Comparison of ENCODE assay signal across 14 cellular contexts in the genomic region with DNA sequence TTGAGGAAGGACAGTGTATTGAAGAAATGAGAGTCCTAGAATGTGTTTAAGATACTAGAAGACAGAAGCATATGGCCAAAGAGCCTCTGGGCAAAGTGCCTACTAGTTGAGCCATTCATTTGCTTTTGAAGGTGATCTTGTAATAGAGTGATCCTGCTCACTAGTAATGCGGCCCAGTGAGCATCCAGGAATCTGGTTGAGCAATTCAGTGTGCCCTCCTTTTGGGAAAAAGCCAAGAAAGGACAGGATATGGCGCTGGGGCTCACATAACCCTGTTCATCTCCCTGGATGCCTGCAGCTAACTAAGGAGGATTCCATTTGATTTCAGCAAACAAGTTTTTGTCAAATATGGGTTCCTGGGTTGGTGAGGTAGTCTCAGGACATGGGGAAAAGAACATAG. TPM values are rescaled to one million over a fixed set of nuclear protein-coding genes. Genes with fewer than 3 reads are reported as not detected.
DNase-seq lines count a peak whose midpoint lies in the region; ATAC-seq and TF ChIP-seq lines count a peak whose summit lies in the region.
"Had no signal": no experiment of that assay in that cellular context is flagged by ENCODE, and none has a peak within 500 bp of the region (broad histone marks: within the 10 kb centered on the region; RNA-seq: fewer than 3 reads in every experiment).

No MANE protein-coding gene starts in this region.

- TF ChIP-seq CTCF in RWPE2 (IDR thresholded peaks at IDR 0.05; ENCODE audit: poor library complexity, severe bottlenecking) (no peak), fibroblast of mammary gland (conservative IDR thresholded peaks at IDR 0.05; ENCODE audit: control insufficient read depth, insufficient read depth, low read depth, low read length) (no peak)

- no peak overlapping the region for H3K9ac ChIP-seq in skeletal muscle satellite cell (ENCODE audit: low read depth, low read length)

- no peaks in the 10 kb centered on the region for H3K36me3 ChIP-seq in RWPE2 (ENCODE audit: low read depth)
- peaks cover 16% of the 10 kb centered on the region for H3K36me3 ChIP-seq in skeletal muscle satellite cell (ENCODE audit: insufficient read depth, low read length)
- H3K36me3 ChIP-seq: upper lobe of right lung had no signal

- no peaks in the 10 kb centered on the region for H3K27me3 ChIP-seq in RWPE2 (ENCODE audit: insufficient read depth, poor library complexity, severe bottlenecking)
- H3K27me3 ChIP-seq in skeletal muscle satellite cell (ENCODE audit: control insufficient read depth, insufficient read depth, low read length): no peaks in the 10 kb centered on the region
- H3K27me3 ChIP-seq: upper lobe of right lung had no signal

- H3K9me3 ChIP-seq in RWPE2 (ENCODE audit: severe bottlenecking): no peaks in the 10 kb centered on the region
- H3K9me3 ChIP-seq in skeletal muscle satellite cell (replicated peaks; ENCODE audit: low read length): no peaks in the 10 kb centered on the region
- H3K9me3 ChIP-seq: upper lobe of right lung had no signal

- H3K4me1 ChIP-seq in RWPE2 (ENCODE audit: insufficient read depth, poor library complexity, severe bottlenecking) (peaks cover 34% of the 10 kb centered on the region), skeletal muscle satellite cell (ENCODE audit: control insufficient read depth, insufficient read depth, low read length) (peaks cover 78% of the 10 kb centered on the region)

- DNase-seq in NCI-H82 (lab: John Stamatoyannopoulos, UW) (peak; percentile 17), NCI-H82 treated with DMSO at 0.1 percent for 48 hours (lab: John Stamatoyannopoulos, UW; ENCODE audit: unreplicated experiment) (no peak), RWPE2 (ENCODE audit: low spot score) (peak; percentile 80), fibroblast of mammary gland (ENCODE audit: low read depth) (peak; percentile 89), SKM-1 treated with dmso at 0.1 percent for 144 hours (lab: John Stamatoyannopoulos, UW; ENCODE audit: unreplicated experiment) (no peak), AG08396 (ENCODE audit: low spot score) (no peak)
- DNase-seq in NK-92 treated with Interleukin-12 subunit alpha and Interleukin-12 subunit beta, amount 100 ng/mL, for 24 hours (lab: John Stamatoyannopoulos, UW): no peak
- DNase-seq: MM.1S, natural killer cell, NCI-H69, upper lobe of right lung had no signal

- ATAC-seq in RWPE2 (ENCODE audit: low read depth): peak; percentile 77
- ATAC-seq: activated naive CD4-positive, alpha-beta T cell treated with anti-CD3 and anti-CD28 coated beads, Interleukin-2, amount 50 U/mL, for 72 hours; natural killer cell; upper lobe of right lung had no signal

- peak overlapping the region; percentile 88 for H3K27ac ChIP-seq in RWPE2 (ENCODE audit: poor library complexity, severe bottlenecking)
- H3K27ac ChIP-seq: upper lobe of right lung, VCaP had no signal

- H3K4me2 ChIP-seq in skeletal muscle satellite cell (ENCODE audit: low read length): peak overlapping the region; percentile 45

- H3K4me3 ChIP-seq in RWPE2 (ENCODE audit: severe bottlenecking) (no peak overlapping the region), fibroblast of mammary gland (ENCODE audit: control insufficient read depth, low read depth, low read length) (no peak overlapping the region), skeletal muscle satellite cell (ENCODE audit: low read length) (no peak overlapping the region)
- H3K4me3 ChIP-seq: upper lobe of right lung had no signal

RNA-seq across cellular contexts. Expression of a gene that starts 16.3 kb away (rescaled TPM):
- total RNA-seq in skeletal muscle satellite cell (2012; rRNA removed): 0.76 and 7.6 TPM in 2 replicates

Comparison
In these comparisons a context has a peak if more than half of its experiments do, and no peak if none do; other contexts are left out.
1. DNase-seq: peak in NCI-H82 (single experiment), RWPE2 (single experiment) and fibroblast of mammary gland (single experiment); none in NCI-H82 treated with DMSO at 0.1 percent for 48 hours (single experiment), SKM-1 treated with dmso at 0.1 percent for 144 hours (single experiment), NK-92 treated with Interleukin-12 subunit alpha and Interleukin-12 subunit beta, amount 100 ng/mL, for 24 hours (single experiment) and AG08396 (single experiment).